13 cellular contexts compared by ENCODE assay signal in genomic region chr11:125901872-125902271, GRCh38. TPM values are rescaled to one million over a fixed set of nuclear protein-coding genes. Genes with fewer than 3 reads are reported as not detected.
DNase-seq lines count a peak whose midpoint lies in the region; ATAC-seq, FAIRE-seq and TF ChIP-seq lines count a peak whose summit lies in the region.
"Had no signal": no experiment of that assay in that cellular context is flagged by ENCODE, and none has a peak within 500 bp of the region (broad histone marks: within the 10 kb centered on the region; RNA-seq: fewer than 3 reads in every experiment).

No MANE protein-coding gene starts in this region.

- WGBS in A549 (ENCODE audit: missing lambda C conversion rate) = 85% methylated on average over 6 of the region's 6 CpGs
- 84 to 86% methylated on average over 6 of the region's 6 CpGs for WGBS in GM23248 (ENCODE audit: low coverage in 1 of 2, low lambda C conversion rate in 2 of 2, missing lambda C conversion rate in 2 of 2), 2 experiments
- WGBS in HepG2 (ENCODE audit: low lambda C conversion rate) = 46% methylated on average over 4 of the region's 6 CpGs

- H3K4me1 Mint-ChIP-seq in activated T-helper 17 cell treated with anti-CD3 and anti-CD28 coated beads, Interleukin-2, amount 50 U/mL, for 72 hours = peaks cover 26% of the 10 kb centered on the region

- no peaks in the 10 kb centered on the region for H3K9me2 ChIP-seq in GM23248 (ENCODE audit: insufficient read depth)

- H3K36me3 ChIP-seq in GM23248 (ENCODE audit: low read depth) (peaks cover 11% of the 10 kb centered on the region), HepG2 (replicated peaks in 1 of 2; ENCODE audit: control insufficient read depth in 1 of 2, insufficient read depth in 2 of 2, low read length in 2 of 2) (no peaks in the 10 kb centered on the region; a peak in 1 of 5 replicates)
- H3K36me3 ChIP-seq: transverse colon had no signal

- CTCF ChIA-PET in A549 (lab: Yijun Ruan, JAX) = no interaction called here
- CTCF ChIA-PET in HepG2 (lab: Yijun Ruan, JAX; ENCODE audit: low intra/inter-chr PET ratio, low total read pairs) = no interaction called here

- H3F3A ChIP-seq in GM23248 (ENCODE audit: insufficient read depth) = peaks cover 15% of the 10 kb centered on the region; the same call in 1 of the 2 replicates

- TF ChIP-seq EP300 in A549 (IDR thresholded peaks at IDR 0.05) (no peak), HepG2 (IDR thresholded peaks at IDR 0.05; ENCODE audit: low read depth in 2 of 2, low read length in 2 of 2) (no peak), HepG2 (CRISPR knock-in tag; IDR thresholded peaks at IDR 0.05; ENCODE audit: borderline replicate concordance) (no peak)

- H3K4me2 ChIP-seq in A549 (peak overlapping the region; percentile 86), GM23248 (ENCODE audit: unreplicated experiment) (no peak overlapping the region), HepG2 (ENCODE audit: low read depth, low read length) (peak overlapping the region; percentile 83)

- TF ChIP-seq POLR2A in A549 (IDR thresholded peaks at IDR 0.05; ENCODE audit: low read length) (no peak), HepG2 (IDR thresholded peaks at IDR 0.05; ENCODE audit: insufficient read depth in 1 of 2, low read depth in 2 of 2, low read length in 2 of 2) (no peak)

- FAIRE-seq in A549 (lab: Jason Lieb, UNC) (no peak), HepG2 (lab: Jason Lieb, UNC) (no peak)

- H3K4me1 ChIP-seq in A549 (0 out of 3 replicates have a peak, but pooled peaks cover 5% of the 10 kb centered on the region), GM23248 (ENCODE audit: insufficient read depth) (peaks cover 3% of the 10 kb centered on the region; the same call in 1 of the 2 replicates), HepG2 (ENCODE audit: insufficient read depth, low read length) (peaks cover 13% of the 10 kb centered on the region)

- no peaks in the 10 kb centered on the region for H3K9me3 Mint-ChIP-seq in activated T-helper 17 cell treated with anti-CD3 and anti-CD28 coated beads, Interleukin-2, amount 50 U/mL, for 72 hours

- peak overlapping the region; percentile 65 for H3K27ac Mint-ChIP-seq in activated T-helper 17 cell treated with anti-CD3 and anti-CD28 coated beads, Interleukin-2, amount 50 U/mL, for 72 hours

- peak overlapping the region; percentile 89 for H3K4me3 Mint-ChIP-seq in activated T-helper 17 cell treated with anti-CD3 and anti-CD28 coated beads, Interleukin-2, amount 50 U/mL, for 72 hours

- H3K79me2 ChIP-seq in GM23248 (ENCODE audit: insufficient read depth) (peaks cover 49% of the 10 kb centered on the region), HepG2 (ENCODE audit: insufficient read depth, low read length) (peaks cover 11% of the 10 kb centered on the region)

- TF ChIP-seq RAD21 in A549 (conservative IDR thresholded peaks at IDR 0.05 in 1 of 2, IDR thresholded peaks at IDR 0.05 in 1 of 2) (no peak), HepG2 (CRISPR knock-in tag; IDR thresholded peaks at IDR 0.05) (no peak)

- in situ Hi-C loops in GM23248 (cut with MboI) = no loop called here
- in situ Hi-C loops in HepG2 (cut with HindIII; ENCODE audit: extremely low pct_ligation_motif_present, low pct_unique_long_range_greater_than_20kb) = no loop called here

- no peak overlapping the region for H3K4me3 ChIP-seq in A549
- peak overlapping the region; percentile 98 for H3K4me3 ChIP-seq in GM23248
- peak overlapping the region; percentile 31 to 76 (median 75); a peak in 3 of 6 replicates for H3K4me3 ChIP-seq in HepG2 (replicated peaks in 1 of 3; ENCODE audit: insufficient read depth in 1 of 3, low read depth in 2 of 3, low read length in 3 of 3)

- peaks cover 45% of the 10 kb centered on the region for H3K36me3 Mint-ChIP-seq in activated T-helper 17 cell treated with anti-CD3 and anti-CD28 coated beads, Interleukin-2, amount 50 U/mL, for 72 hours (ENCODE audit: low read depth)

- ATAC-seq in A549 (no peak; a peak in 1 of 6 replicates), HepG2 (no peak), Right ventricle myocardium superior (ENCODE audit: poor library complexity) (no peak)
- no peak for ATAC-seq in activated T-helper 17 cell treated with anti-CD3 and anti-CD28 coated beads, Interleukin-2, amount 50 U/mL, for 72 hours (replicated peaks)

- H3K9me3 ChIP-seq in A549 = no peaks in the 10 kb centered on the region
- H3K9me3 ChIP-seq in GM23248 (ENCODE audit: low read depth) = no peaks in the 10 kb centered on the region
- no peaks in the 10 kb centered on the region for H3K9me3 ChIP-seq in HepG2 (ENCODE audit: low read length)
- H3K9me3 ChIP-seq: transverse colon had no signal

- H3K27me3 ChIP-seq in GM23248 (replicated peaks; ENCODE audit: insufficient read depth) (peaks cover 26% of the 10 kb centered on the region), HepG2 (ENCODE audit: control insufficient read depth in 1 of 2, insufficient read depth in 2 of 2, low read length in 2 of 2) (no peaks in the 10 kb centered on the region; a peak in 1 of 5 replicates)

- POLR2A ChIA-PET in A549 (lab: Yijun Ruan, JAX) (no interaction called here), HepG2 (lab: Yijun Ruan, JAX) (no interaction called here)

- H3K27ac ChIP-seq in A549 (no peak overlapping the region), GM23248 (no peak overlapping the region), HepG2 (ENCODE audit: extremely low read length, insufficient read depth, low read length) (no peak overlapping the region)

- intact Hi-C loops in HepG2 (cut with micrococcal nuclease; ENCODE audit: unreplicated experiment) = no loop called here
- intact Hi-C loops in Right ventricle myocardium superior (cut with DNase I) = no loop called here

- H4K20me1 ChIP-seq in GM23248 (ENCODE audit: insufficient read depth) (no peaks in the 10 kb centered on the region), HepG2 (ENCODE audit: insufficient read depth, low read length) (no peaks in the 10 kb centered on the region)

- peaks cover 15% of the 10 kb centered on the region for H3K27me3 Mint-ChIP-seq in activated T-helper 17 cell treated with anti-CD3 and anti-CD28 coated beads, Interleukin-2, amount 50 U/mL, for 72 hours

- H2AFZ ChIP-seq in GM23248 (no peak overlapping the region), HepG2 (ENCODE audit: low read length) (no peak overlapping the region)

- DNase-seq in A549 (ENCODE audit: low read depth in 1 of 2, low spot score in 1 of 2) (no peak), GM23248 (no peak), HepG2 (ENCODE audit: low spot score) (no peak), cortex of kidney (lab: John Stamatoyannopoulos, UW) (no peak), AG08395 (ENCODE audit: low spot score) (no peak), Right ventricle myocardium superior (no peak), kidney glomerular epithelial cell (lab: John Stamatoyannopoulos, UW) (no peak)
- DNase-seq: amygdala; HCEC 1CT; NCI-H526; stimulated activated CD4-positive, alpha-beta T cell treated with anti-CD3 and anti-CD28 coated beads, Interleukin-1b, Interleukin-23, amount 100 ng/mL, for 48 hours; transverse colon had no signal

- no TSS peak for BruUV-seq in HepG2 (replicated peaks; lab: Mats Ljungman, UMichigan)

- H3K9ac ChIP-seq in GM23248 = no peak overlapping the region
- H3K9ac ChIP-seq in HepG2 (ENCODE audit: insufficient read depth, low read depth, low read length) = peak overlapping the region; percentile 81

- TF ChIP-seq CTCF in A549 (IDR thresholded peaks at IDR 0.05) (no peak), HepG2 (CRISPR knock-in tag; IDR thresholded peaks at IDR 0.05) (no peak)

RNA-seq across cellular contexts. Expression of gene PUS3, which starts 1.1 kb away (rescaled TPM):
- polyA plus RNA-seq in A549 (2011; rRNA removed) (7.4 and 8.0 TPM in 2 replicates), A549 (2017; fragmentation: RNase III; extraction: RNeasy Plus Mini Kit Qiagen cat#74134 plus additional on column Dnase treatment) (5.0 to 8.8 TPM (median 8.2 TPM) in 3 replicates), GM23248 (2016; fragmentation: Nextera tagmentation; extraction: Ambion mirVana) (8.4 and 10.7 TPM in 2 replicates), HepG2 (2011; rRNA removed) (4.7 and 6.0 TPM in 2 replicates)
- 1.9 TPM in 2 replicates for polyA plus RNA-seq in A549 (2012; cell fraction: cytosol; rRNA removed)
- polyA plus RNA-seq in A549 (2012; cell fraction: nucleus; rRNA removed) = 0.65 and 1.2 TPM in 2 replicates
- 4.0 and 4.3 TPM in 2 replicates for polyA minus RNA-seq in A549 (2011; rRNA and poly(A)+ RNA removed)
- 8.3 and 11.8 TPM in 2 replicates for total RNA-seq in GM23248 (2014; rRNA removed; shearing (Covaris generic))
- total RNA-seq in activated T-helper 17 cell treated with anti-CD3 and anti-CD28 coated beads, Interleukin-2, amount 50 U/mL, for 72 hours = 10 to 100 TPM; 13.1 to 15.9 TPM
- total RNA-seq in HepG2 (2016; rRNA removed; fragmentation: Illumina TruSeq; extraction: Trizol) (18.2 and 22.9 TPM in 2 replicates), Right ventricle myocardium superior (5.1 TPM)
- 5.5 and 5.9 TPM in 2 replicates for total RNA-seq in HepG2 (2016; cell fraction: cytosol; rRNA removed; fragmentation: Illumina TruSeq; extraction: Trizol; ENCODE audit: low read depth)
- total RNA-seq in HepG2 (2016; cell fraction: insoluble cytoplasmic fraction; rRNA removed; fragmentation: Illumina TruSeq; extraction: Trizol) = 16.9 and 22.4 TPM in 2 replicates
- 9.5 and 12.0 TPM in 2 replicates for total RNA-seq in HepG2 (2016; cell fraction: membrane; rRNA removed; fragmentation: Illumina TruSeq; extraction: Trizol)
- 9.6 and 10.8 TPM in 2 replicates for total RNA-seq in HepG2 (2016; cell fraction: nucleus; rRNA removed; fragmentation: Illumina TruSeq; extraction: Trizol)
- polyA plus RNA-seq in HepG2 (2011; cell fraction: cytosol; rRNA removed) = 4.2 and 6.7 TPM in 2 replicates
- 1.8 and 2.4 TPM in 2 replicates for polyA plus RNA-seq in HepG2 (2011; cell fraction: nucleus; rRNA removed)
- polyA plus RNA-seq in HepG2 (2012) = 13.1 and 13.6 TPM in 2 replicates
- polyA plus RNA-seq in HepG2 (2016; cell fraction: cytosol; fragmentation: Illumina TruSeq; extraction: Trizol; ENCODE audit: low read depth) = 4.8 and 5.5 TPM in 2 replicates
- 21.1 and 26.9 TPM in 2 replicates for polyA plus RNA-seq in HepG2 (2016; cell fraction: insoluble cytoplasmic fraction; fragmentation: Illumina TruSeq; extraction: Trizol; ENCODE audit: low read depth)
- polyA plus RNA-seq in HepG2 (2016; cell fraction: membrane; fragmentation: Illumina TruSeq; extraction: Trizol; ENCODE audit: low read depth) = 6.2 and 11.5 TPM in 2 replicates
- 15.5 and 21.5 TPM in 2 replicates for polyA plus RNA-seq in HepG2 (2016; cell fraction: nucleus; fragmentation: Illumina TruSeq; extraction: Trizol; ENCODE audit: insufficient read depth, low read depth)
- 4.6 and 6.9 TPM in 2 replicates for polyA minus RNA-seq in HepG2 (2011; rRNA and poly(A)+ RNA removed; ENCODE audit: low replicate concordance)
- polyA minus RNA-seq in HepG2 (2011; cell fraction: cytosol; rRNA and poly(A)+ RNA removed) = 8.4 and 9.7 TPM in 2 replicates
- polyA minus RNA-seq in HepG2 (2011; cell fraction: nucleus; rRNA and poly(A)+ RNA removed) = 4.8 and 6.1 TPM in 2 replicates

RNA-seq across cellular contexts. Expression of gene DDX25, which starts 2.4 kb away (rescaled TPM):
- 0.01 and 0.05 TPM in 2 replicates for polyA plus RNA-seq in A549 (2011; rRNA removed)
- polyA plus RNA-seq in A549 (2012; cell fraction: cytosol; rRNA removed) = not detected in 2 replicates
- 0.07 and 0.18 TPM in 2 replicates for polyA plus RNA-seq in A549 (2012; cell fraction: nucleus; rRNA removed)
- 0.07 TPM in 1 of 3 replicates, not detected in the others for polyA plus RNA-seq in A549 (2017; fragmentation: RNase III; extraction: RNeasy Plus Mini Kit Qiagen cat#74134 plus additional on column Dnase treatment)
- polyA minus RNA-seq in A549 (2011; rRNA and poly(A)+ RNA removed) = 0.66 TPM in 1 of 2 replicates, not detected in the other
- not detected in 2 replicates for total RNA-seq in GM23248 (2014; rRNA removed; shearing (Covaris generic))
- not detected in 2 replicates for polyA plus RNA-seq in GM23248 (2016; fragmentation: Nextera tagmentation; extraction: Ambion mirVana)
- under 1 TPM; 0.32 to 0.69 TPM for total RNA-seq in activated T-helper 17 cell treated with anti-CD3 and anti-CD28 coated beads, Interleukin-2, amount 50 U/mL, for 72 hours
- 0.11 and 0.29 TPM in 2 replicates for total RNA-seq in HepG2 (2016; rRNA removed; fragmentation: Illumina TruSeq; extraction: Trizol)
- 0.71 TPM in 2 replicates for total RNA-seq in HepG2 (2016; cell fraction: cytosol; rRNA removed; fragmentation: Illumina TruSeq; extraction: Trizol; ENCODE audit: low read depth)
- total RNA-seq in HepG2 (2016; cell fraction: insoluble cytoplasmic fraction; rRNA removed; fragmentation: Illumina TruSeq; extraction: Trizol) = 0.24 TPM in 1 of 2 replicates, not detected in the other
- 0.37 and 0.38 TPM in 2 replicates for total RNA-seq in HepG2 (2016; cell fraction: membrane; rRNA removed; fragmentation: Illumina TruSeq; extraction: Trizol)
- total RNA-seq in HepG2 (2016; cell fraction: nucleus; rRNA removed; fragmentation: Illumina TruSeq; extraction: Trizol) = not detected in 2 replicates
- polyA plus RNA-seq in HepG2 (2011; rRNA removed) = 0.13 and 0.17 TPM in 2 replicates
- 0.09 and 0.12 TPM in 2 replicates for polyA plus RNA-seq in HepG2 (2011; cell fraction: cytosol; rRNA removed)
- polyA plus RNA-seq in HepG2 (2011; cell fraction: nucleus; rRNA removed) = 0.14 and 0.24 TPM in 2 replicates
- 0.17 and 0.40 TPM in 2 replicates for polyA plus RNA-seq in HepG2 (2012)
- polyA plus RNA-seq in HepG2 (2016; cell fraction: cytosol; fragmentation: Illumina TruSeq; extraction: Trizol; ENCODE audit: low read depth) = 0.60 and 0.75 TPM in 2 replicates
- 0.40 and 0.72 TPM in 2 replicates for polyA plus RNA-seq in HepG2 (2016; cell fraction: insoluble cytoplasmic fraction; fragmentation: Illumina TruSeq; extraction: Trizol; ENCODE audit: low read depth)
- 0.23 and 0.99 TPM in 2 replicates for polyA plus RNA-seq in HepG2 (2016; cell fraction: membrane; fragmentation: Illumina TruSeq; extraction: Trizol; ENCODE audit: low read depth)
- 0.93 TPM in 1 of 2 replicates, not detected in the other for polyA plus RNA-seq in HepG2 (2016; cell fraction: nucleus; fragmentation: Illumina TruSeq; extraction: Trizol; ENCODE audit: insufficient read depth, low read depth)
- polyA minus RNA-seq in HepG2 (2011; rRNA and poly(A)+ RNA removed; ENCODE audit: low replicate concordance) = 0.04 TPM in 1 of 2 replicates, not detected in the other
- polyA minus RNA-seq in HepG2 (2011; cell fraction: cytosol; rRNA and poly(A)+ RNA removed) = not detected in 2 replicates
- polyA minus RNA-seq in HepG2 (2011; cell fraction: nucleus; rRNA and poly(A)+ RNA removed) = 0.13 and 0.50 TPM in 2 replicates
- not detected for total RNA-seq in Right ventricle myocardium superior

RNA-seq across cellular contexts. Expression of gene HYLS1, which starts 14.4 kb away (rescaled TPM):
- polyA plus RNA-seq in A549 (2011; rRNA removed) (15.1 and 18.7 TPM in 2 replicates), A549 (2017; fragmentation: RNase III; extraction: RNeasy Plus Mini Kit Qiagen cat#74134 plus additional on column Dnase treatment) (14.6 to 16.0 TPM (median 14.9 TPM) in 3 replicates), GM23248 (2016; fragmentation: Nextera tagmentation; extraction: Ambion mirVana) (11.7 and 13.0 TPM in 2 replicates), HepG2 (2011; rRNA removed) (1.1 and 1.3 TPM in 2 replicates)
- 5.8 and 6.2 TPM in 2 replicates for polyA plus RNA-seq in A549 (2012; cell fraction: cytosol; rRNA removed)
- 3.5 and 4.0 TPM in 2 replicates for polyA plus RNA-seq in A549 (2012; cell fraction: nucleus; rRNA removed)
- 8.6 and 8.8 TPM in 2 replicates for polyA minus RNA-seq in A549 (2011; rRNA and poly(A)+ RNA removed)
- total RNA-seq in GM23248 (2014; rRNA removed; shearing (Covaris generic)) = 4.6 and 6.2 TPM in 2 replicates
- 1 to 10 TPM; 7.7 to 9.2 TPM for total RNA-seq in activated T-helper 17 cell treated with anti-CD3 and anti-CD28 coated beads, Interleukin-2, amount 50 U/mL, for 72 hours
- total RNA-seq in HepG2 (2016; rRNA removed; fragmentation: Illumina TruSeq; extraction: Trizol) (3.8 and 5.6 TPM in 2 replicates), Right ventricle myocardium superior (4.4 TPM)
- total RNA-seq in HepG2 (2016; cell fraction: cytosol; rRNA removed; fragmentation: Illumina TruSeq; extraction: Trizol; ENCODE audit: low read depth) = 1.1 and 1.3 TPM in 2 replicates
- 3.8 and 5.5 TPM in 2 replicates for total RNA-seq in HepG2 (2016; cell fraction: insoluble cytoplasmic fraction; rRNA removed; fragmentation: Illumina TruSeq; extraction: Trizol)
- total RNA-seq in HepG2 (2016; cell fraction: membrane; rRNA removed; fragmentation: Illumina TruSeq; extraction: Trizol) = 2.0 and 2.2 TPM in 2 replicates
- total RNA-seq in HepG2 (2016; cell fraction: nucleus; rRNA removed; fragmentation: Illumina TruSeq; extraction: Trizol) = 2.1 and 2.5 TPM in 2 replicates
- polyA plus RNA-seq in HepG2 (2011; cell fraction: cytosol; rRNA removed) = 0.62 and 0.85 TPM in 2 replicates
- polyA plus RNA-seq in HepG2 (2011; cell fraction: nucleus; rRNA removed) = 0.47 and 0.52 TPM in 2 replicates
- polyA plus RNA-seq in HepG2 (2012) = 1.3 and 1.4 TPM in 2 replicates
- polyA plus RNA-seq in HepG2 (2016; cell fraction: cytosol; fragmentation: Illumina TruSeq; extraction: Trizol; ENCODE audit: low read depth) = 0.41 and 0.57 TPM in 2 replicates
- polyA plus RNA-seq in HepG2 (2016; cell fraction: insoluble cytoplasmic fraction; fragmentation: Illumina TruSeq; extraction: Trizol; ENCODE audit: low read depth) = 4.5 and 6.0 TPM in 2 replicates
- polyA plus RNA-seq in HepG2 (2016; cell fraction: membrane; fragmentation: Illumina TruSeq; extraction: Trizol; ENCODE audit: low read depth) = 0.76 and 0.81 TPM in 2 replicates
- polyA plus RNA-seq in HepG2 (2016; cell fraction: nucleus; fragmentation: Illumina TruSeq; extraction: Trizol; ENCODE audit: insufficient read depth, low read depth) = 2.4 and 2.9 TPM in 2 replicates
- polyA minus RNA-seq in HepG2 (2011; rRNA and poly(A)+ RNA removed; ENCODE audit: low replicate concordance) = 0.50 TPM in 1 of 2 replicates, not detected in the other
- polyA minus RNA-seq in HepG2 (2011; cell fraction: cytosol; rRNA and poly(A)+ RNA removed) = 0.44 TPM in 1 of 2 replicates, not detected in the other
- 0.90 and 1.5 TPM in 2 replicates for polyA minus RNA-seq in HepG2 (2011; cell fraction: nucleus; rRNA and poly(A)+ RNA removed)

RNA-seq across cellular contexts. Expression of gene VSIG10L2, which starts 44.0 kb away (rescaled TPM):
- polyA plus RNA-seq in A549 (2011; rRNA removed) = not detected in 2 replicates
- not detected in 2 replicates for polyA plus RNA-seq in A549 (2012; cell fraction: cytosol; rRNA removed)
- not detected in 2 replicates for polyA plus RNA-seq in A549 (2012; cell fraction: nucleus; rRNA removed)
- not detected in 3 replicates for polyA plus RNA-seq in A549 (2017; fragmentation: RNase III; extraction: RNeasy Plus Mini Kit Qiagen cat#74134 plus additional on column Dnase treatment)
- polyA minus RNA-seq in A549 (2011; rRNA and poly(A)+ RNA removed) = 0.04 TPM in 1 of 2 replicates, not detected in the other
- not detected in 2 replicates for total RNA-seq in GM23248 (2014; rRNA removed; shearing (Covaris generic))
- polyA plus RNA-seq in GM23248 (2016; fragmentation: Nextera tagmentation; extraction: Ambion mirVana) = not detected in 2 replicates
- total RNA-seq in activated T-helper 17 cell treated with anti-CD3 and anti-CD28 coated beads, Interleukin-2, amount 50 U/mL, for 72 hours = not detected
- total RNA-seq in HepG2 (2016; rRNA removed; fragmentation: Illumina TruSeq; extraction: Trizol) = not detected in 2 replicates
- not detected in 2 replicates for total RNA-seq in HepG2 (2016; cell fraction: cytosol; rRNA removed; fragmentation: Illumina TruSeq; extraction: Trizol; ENCODE audit: low read depth)
- total RNA-seq in HepG2 (2016; cell fraction: insoluble cytoplasmic fraction; rRNA removed; fragmentation: Illumina TruSeq; extraction: Trizol) = 0.04 TPM in 1 of 2 replicates, not detected in the other
- total RNA-seq in HepG2 (2016; cell fraction: membrane; rRNA removed; fragmentation: Illumina TruSeq; extraction: Trizol) = not detected in 2 replicates
- total RNA-seq in HepG2 (2016; cell fraction: nucleus; rRNA removed; fragmentation: Illumina TruSeq; extraction: Trizol) = not detected in 2 replicates
- polyA plus RNA-seq in HepG2 (2011; rRNA removed) = 0.13 and 0.21 TPM in 2 replicates
- polyA plus RNA-seq in HepG2 (2011; cell fraction: cytosol; rRNA removed) = 0.04 and 0.05 TPM in 2 replicates
- 0.16 and 0.27 TPM in 2 replicates for polyA plus RNA-seq in HepG2 (2011; cell fraction: nucleus; rRNA removed)
- 0.07 TPM in 1 of 2 replicates, not detected in the other for polyA plus RNA-seq in HepG2 (2012)
- not detected in 2 replicates for polyA plus RNA-seq in HepG2 (2016; cell fraction: cytosol; fragmentation: Illumina TruSeq; extraction: Trizol; ENCODE audit: low read depth)
- not detected in 2 replicates for polyA plus RNA-seq in HepG2 (2016; cell fraction: insoluble cytoplasmic fraction; fragmentation: Illumina TruSeq; extraction: Trizol; ENCODE audit: low read depth)
- not detected in 2 replicates for polyA plus RNA-seq in HepG2 (2016; cell fraction: membrane; fragmentation: Illumina TruSeq; extraction: Trizol; ENCODE audit: low read depth)
- not detected in 2 replicates for polyA plus RNA-seq in HepG2 (2016; cell fraction: nucleus; fragmentation: Illumina TruSeq; extraction: Trizol; ENCODE audit: insufficient read depth, low read depth)
- 0.04 TPM in 1 of 2 replicates, not detected in the other for polyA minus RNA-seq in HepG2 (2011; rRNA and poly(A)+ RNA removed; ENCODE audit: low replicate concordance)
- not detected in 2 replicates for polyA minus RNA-seq in HepG2 (2011; cell fraction: cytosol; rRNA and poly(A)+ RNA removed)
- 0.13 TPM in 1 of 2 replicates, not detected in the other for polyA minus RNA-seq in HepG2 (2011; cell fraction: nucleus; rRNA and poly(A)+ RNA removed)
- total RNA-seq in Right ventricle myocardium superior = 0.08 TPM
- total RNA-seq: transverse colon had no signal
